In genomic region chr6:158014505-158015187, GRCh38 we compare ENCODE assay signal across 1 cellular context.
TF ChIP-seq lines count a peak whose summit lies in the region.

No MANE protein-coding gene starts in this region.

TF ChIP-seq in HepG2, 621 proteins besides CTCF, POLR2A, EP300 and RAD21 (continued from another document and continues in another):
- TF ChIP-seq, protein P1, sequence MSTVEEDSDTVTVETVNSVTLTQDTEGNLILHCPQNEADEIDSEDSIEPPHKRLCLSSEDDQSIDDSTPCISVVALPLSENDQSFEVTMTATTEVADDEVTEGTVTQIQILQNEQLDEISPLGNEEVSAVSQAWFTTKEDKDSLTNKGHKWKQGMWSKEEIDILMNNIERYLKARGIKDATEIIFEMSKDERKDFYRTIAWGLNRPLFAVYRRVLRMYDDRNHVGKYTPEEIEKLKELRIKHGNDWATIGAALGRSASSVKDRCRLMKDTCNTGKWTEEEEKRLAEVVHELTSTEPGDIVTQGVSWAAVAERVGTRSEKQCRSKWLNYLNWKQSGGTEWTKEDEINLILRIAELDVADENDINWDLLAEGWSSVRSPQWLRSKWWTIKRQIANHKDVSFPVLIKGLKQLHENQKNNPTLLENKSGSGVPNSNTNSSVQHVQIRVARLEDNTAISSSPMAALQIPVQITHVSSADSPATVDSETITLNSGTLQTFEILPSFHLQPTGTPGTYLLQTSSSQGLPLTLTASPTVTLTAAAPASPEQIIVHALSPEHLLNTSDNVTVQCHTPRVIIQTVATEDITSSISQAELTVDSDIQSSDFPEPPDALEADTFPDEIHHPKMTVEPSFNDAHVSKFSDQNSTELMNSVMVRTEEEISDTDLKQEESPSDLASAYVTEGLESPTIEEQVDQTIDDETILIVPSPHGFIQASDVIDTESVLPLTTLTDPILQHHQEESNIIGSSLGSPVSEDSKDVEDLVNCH (CRISPR knock-in tag; IDR thresholded peaks at IDR 0.05): no peak
- TF ChIP-seq ZNF7 (CRISPR knock-in tag; IDR thresholded peaks at IDR 0.05) (no peak), ZNF577 (CRISPR knock-in tag; IDR thresholded peaks at IDR 0.05; ENCODE audit: borderline replicate concordance, low read depth) (no peak), SNAI1 (CRISPR knock-in tag; IDR thresholded peaks at IDR 0.05; ENCODE audit: borderline replicate concordance) (no peak; the same call in 1 of the 2 replicates), RBM39 (IDR thresholded peaks at IDR 0.05; ENCODE audit: low read depth, low read length, poor library complexity, severe bottlenecking) (no peak), CBX2 (IDR thresholded peaks at IDR 0.05; ENCODE audit: low read depth, low read length) (no peak), CBX2 (CRISPR knock-in tag; IDR thresholded peaks at IDR 0.05; ENCODE audit: low read depth) (no peak), REST (IDR thresholded peaks at IDR 0.05; ENCODE audit: borderline replicate concordance in 1 of 2, low read depth in 1 of 2, low read length in 2 of 2) (no peak), ELF3 (CRISPR knock-in tag; IDR thresholded peaks at IDR 0.05) (peak; percentile 97), ZNF264 (CRISPR knock-in tag; IDR thresholded peaks at IDR 0.05) (peak; percentile 72; the same call in 1 of the 2 replicates), SP4 (CRISPR knock-in tag; IDR thresholded peaks at IDR 0.05) (peak; percentile 55), ZNF766 (CRISPR knock-in tag; IDR thresholded peaks at IDR 0.05; ENCODE audit: borderline replicate concordance) (no peak), REPIN1 (CRISPR knock-in tag; IDR thresholded peaks at IDR 0.05; ENCODE audit: borderline replicate concordance, low read depth) (no peak), ZNF260 (CRISPR knock-in tag; IDR thresholded peaks at IDR 0.05; ENCODE audit: borderline replicate concordance, low read depth) (no peak), TERF1 (CRISPR knock-in tag; IDR thresholded peaks at IDR 0.05) (no peak), ZFAT (CRISPR knock-in tag; conservative IDR thresholded peaks at IDR 0.05) (no peak), ZFP36 (IDR thresholded peaks at IDR 0.05; ENCODE audit: borderline replicate concordance, low read depth, low read length, partially characterized antibody) (no peak), AKAP8 (CRISPR knock-in tag; IDR thresholded peaks at IDR 0.05) (peak; percentile 73; the same call in 1 of the 2 replicates), SRSF1 (optimal IDR thresholded peaks at IDR 0.05; ENCODE audit: low read depth, low read length) (no peak)
- TF ChIP-seq, protein P2, sequence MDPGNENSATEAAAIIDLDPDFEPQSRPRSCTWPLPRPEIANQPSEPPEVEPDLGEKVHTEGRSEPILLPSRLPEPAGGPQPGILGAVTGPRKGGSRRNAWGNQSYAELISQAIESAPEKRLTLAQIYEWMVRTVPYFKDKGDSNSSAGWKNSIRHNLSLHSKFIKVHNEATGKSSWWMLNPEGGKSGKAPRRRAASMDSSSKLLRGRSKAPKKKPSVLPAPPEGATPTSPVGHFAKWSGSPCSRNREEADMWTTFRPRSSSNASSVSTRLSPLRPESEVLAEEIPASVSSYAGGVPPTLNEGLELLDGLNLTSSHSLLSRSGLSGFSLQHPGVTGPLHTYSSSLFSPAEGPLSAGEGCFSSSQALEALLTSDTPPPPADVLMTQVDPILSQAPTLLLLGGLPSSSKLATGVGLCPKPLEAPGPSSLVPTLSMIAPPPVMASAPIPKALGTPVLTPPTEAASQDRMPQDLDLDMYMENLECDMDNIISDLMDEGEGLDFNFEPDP (CRISPR knock-in tag; conservative IDR thresholded peaks at IDR 0.05): no peak
- TF ChIP-seq, protein P3, sequence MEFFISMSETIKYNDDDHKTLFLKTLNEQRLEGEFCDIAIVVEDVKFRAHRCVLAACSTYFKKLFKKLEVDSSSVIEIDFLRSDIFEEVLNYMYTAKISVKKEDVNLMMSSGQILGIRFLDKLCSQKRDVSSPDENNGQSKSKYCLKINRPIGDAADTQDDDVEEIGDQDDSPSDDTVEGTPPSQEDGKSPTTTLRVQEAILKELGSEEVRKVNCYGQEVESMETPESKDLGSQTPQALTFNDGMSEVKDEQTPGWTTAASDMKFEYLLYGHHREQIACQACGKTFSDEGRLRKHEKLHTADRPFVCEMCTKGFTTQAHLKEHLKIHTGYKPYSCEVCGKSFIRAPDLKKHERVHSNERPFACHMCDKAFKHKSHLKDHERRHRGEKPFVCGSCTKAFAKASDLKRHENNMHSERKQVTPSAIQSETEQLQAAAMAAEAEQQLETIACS (CRISPR knock-in tag; IDR thresholded peaks at IDR 0.05): no peak
- TF ChIP-seq, protein P4, sequence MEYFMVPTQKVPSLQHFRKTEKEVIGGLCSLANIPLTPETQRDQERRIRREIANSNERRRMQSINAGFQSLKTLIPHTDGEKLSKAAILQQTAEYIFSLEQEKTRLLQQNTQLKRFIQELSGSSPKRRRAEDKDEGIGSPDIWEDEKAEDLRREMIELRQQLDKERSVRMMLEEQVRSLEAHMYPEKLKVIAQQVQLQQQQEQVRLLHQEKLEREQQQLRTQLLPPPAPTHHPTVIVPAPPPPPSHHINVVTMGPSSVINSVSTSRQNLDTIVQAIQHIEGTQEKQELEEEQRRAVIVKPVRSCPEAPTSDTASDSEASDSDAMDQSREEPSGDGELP (IDR thresholded peaks at IDR 0.05; ENCODE audit: borderline replicate concordance, low read depth): peak; percentile 42; the same call in 1 of the 2 replicates
- TF ChIP-seq, protein P5, sequence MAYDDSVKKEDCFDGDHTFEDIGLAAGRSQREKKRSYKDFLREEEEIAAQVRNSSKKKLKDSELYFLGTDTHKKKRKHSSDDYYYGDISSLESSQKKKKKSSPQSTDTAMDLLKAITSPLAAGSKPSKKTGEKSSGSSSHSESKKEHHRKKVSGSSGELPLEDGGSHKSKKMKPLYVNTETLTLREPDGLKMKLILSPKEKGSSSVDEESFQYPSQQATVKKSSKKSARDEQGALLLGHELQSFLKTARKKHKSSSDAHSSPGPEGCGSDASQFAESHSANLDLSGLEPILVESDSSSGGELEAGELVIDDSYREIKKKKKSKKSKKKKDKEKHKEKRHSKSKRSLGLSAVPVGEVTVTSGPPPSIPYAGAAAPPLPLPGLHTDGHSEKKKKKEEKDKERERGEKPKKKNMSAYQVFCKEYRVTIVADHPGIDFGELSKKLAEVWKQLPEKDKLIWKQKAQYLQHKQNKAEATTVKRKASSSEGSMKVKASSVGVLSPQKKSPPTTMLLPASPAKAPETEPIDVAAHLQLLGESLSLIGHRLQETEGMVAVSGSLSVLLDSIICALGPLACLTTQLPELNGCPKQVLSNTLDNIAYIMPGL (CRISPR knock-in tag; IDR thresholded peaks at IDR 0.05; ENCODE audit: borderline replicate concordance in 1 of 2, low read depth in 1 of 2): 0 out of 4 replicates have a peak, but pooled peaks of 1 of the 2 experiments have one; percentile 47
- TF ChIP-seq, protein P6, sequence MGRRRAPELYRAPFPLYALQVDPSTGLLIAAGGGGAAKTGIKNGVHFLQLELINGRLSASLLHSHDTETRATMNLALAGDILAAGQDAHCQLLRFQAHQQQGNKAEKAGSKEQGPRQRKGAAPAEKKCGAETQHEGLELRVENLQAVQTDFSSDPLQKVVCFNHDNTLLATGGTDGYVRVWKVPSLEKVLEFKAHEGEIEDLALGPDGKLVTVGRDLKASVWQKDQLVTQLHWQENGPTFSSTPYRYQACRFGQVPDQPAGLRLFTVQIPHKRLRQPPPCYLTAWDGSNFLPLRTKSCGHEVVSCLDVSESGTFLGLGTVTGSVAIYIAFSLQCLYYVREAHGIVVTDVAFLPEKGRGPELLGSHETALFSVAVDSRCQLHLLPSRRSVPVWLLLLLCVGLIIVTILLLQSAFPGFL (CRISPR knock-in tag; IDR thresholded peaks at IDR 0.05): no peak
- TF ChIP-seq, protein P7, sequence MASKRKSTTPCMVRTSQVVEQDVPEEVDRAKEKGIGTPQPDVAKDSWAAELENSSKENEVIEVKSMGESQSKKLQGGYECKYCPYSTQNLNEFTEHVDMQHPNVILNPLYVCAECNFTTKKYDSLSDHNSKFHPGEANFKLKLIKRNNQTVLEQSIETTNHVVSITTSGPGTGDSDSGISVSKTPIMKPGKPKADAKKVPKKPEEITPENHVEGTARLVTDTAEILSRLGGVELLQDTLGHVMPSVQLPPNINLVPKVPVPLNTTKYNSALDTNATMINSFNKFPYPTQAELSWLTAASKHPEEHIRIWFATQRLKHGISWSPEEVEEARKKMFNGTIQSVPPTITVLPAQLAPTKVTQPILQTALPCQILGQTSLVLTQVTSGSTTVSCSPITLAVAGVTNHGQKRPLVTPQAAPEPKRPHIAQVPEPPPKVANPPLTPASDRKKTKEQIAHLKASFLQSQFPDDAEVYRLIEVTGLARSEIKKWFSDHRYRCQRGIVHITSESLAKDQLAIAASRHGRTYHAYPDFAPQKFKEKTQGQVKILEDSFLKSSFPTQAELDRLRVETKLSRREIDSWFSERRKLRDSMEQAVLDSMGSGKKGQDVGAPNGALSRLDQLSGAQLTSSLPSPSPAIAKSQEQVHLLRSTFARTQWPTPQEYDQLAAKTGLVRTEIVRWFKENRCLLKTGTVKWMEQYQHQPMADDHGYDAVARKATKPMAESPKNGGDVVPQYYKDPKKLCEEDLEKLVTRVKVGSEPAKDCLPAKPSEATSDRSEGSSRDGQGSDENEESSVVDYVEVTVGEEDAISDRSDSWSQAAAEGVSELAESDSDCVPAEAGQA (IDR thresholded peaks at IDR 0.05; ENCODE audit: low read depth): no peak
- TF ChIP-seq, protein P7 (CRISPR knock-in tag; IDR thresholded peaks at IDR 0.05; ENCODE audit: borderline replicate concordance): no peak
